In the genomic region with DNA sequence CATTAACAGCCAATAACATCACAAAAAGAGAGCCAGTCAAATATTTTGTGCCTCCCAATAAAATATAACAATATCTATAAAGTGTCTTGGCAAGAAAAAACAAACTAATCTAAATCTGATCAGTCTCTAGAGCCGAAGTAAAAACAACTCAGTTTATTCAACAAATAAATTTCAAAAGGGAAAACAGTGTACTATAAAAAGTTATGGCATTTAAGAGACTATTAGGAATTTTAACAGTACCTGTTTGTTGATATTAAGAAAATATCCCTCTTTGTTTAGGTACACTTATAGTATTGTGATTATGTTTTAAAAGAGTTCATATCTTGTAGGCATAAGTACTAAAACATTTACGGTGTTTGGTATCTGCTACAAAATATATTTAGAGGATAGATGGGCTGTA, we compare ENCODE assay signal across 1 cellular context.
TF ChIP-seq lines count a peak whose summit lies in the region.

No MANE protein-coding gene starts in this region.

TF ChIP-seq in SK-N-SH treated with all-trans-retinoic acid at 6 μM for 48 hours, 23 proteins besides CTCF, POLR2A, EP300 and RAD21 (continued from another document):
- TF ChIP-seq PATZ1 (CRISPR knock-in tag; IDR thresholded peaks at IDR 0.05; ENCODE audit: borderline replicate concordance) (no peak), BACH2 (CRISPR knock-in tag; IDR thresholded peaks at IDR 0.05; ENCODE audit: borderline replicate concordance) (no peak), ZFP30 (CRISPR knock-in tag; IDR thresholded peaks at IDR 0.05) (no peak)
- TF ChIP-seq, protein P1, sequence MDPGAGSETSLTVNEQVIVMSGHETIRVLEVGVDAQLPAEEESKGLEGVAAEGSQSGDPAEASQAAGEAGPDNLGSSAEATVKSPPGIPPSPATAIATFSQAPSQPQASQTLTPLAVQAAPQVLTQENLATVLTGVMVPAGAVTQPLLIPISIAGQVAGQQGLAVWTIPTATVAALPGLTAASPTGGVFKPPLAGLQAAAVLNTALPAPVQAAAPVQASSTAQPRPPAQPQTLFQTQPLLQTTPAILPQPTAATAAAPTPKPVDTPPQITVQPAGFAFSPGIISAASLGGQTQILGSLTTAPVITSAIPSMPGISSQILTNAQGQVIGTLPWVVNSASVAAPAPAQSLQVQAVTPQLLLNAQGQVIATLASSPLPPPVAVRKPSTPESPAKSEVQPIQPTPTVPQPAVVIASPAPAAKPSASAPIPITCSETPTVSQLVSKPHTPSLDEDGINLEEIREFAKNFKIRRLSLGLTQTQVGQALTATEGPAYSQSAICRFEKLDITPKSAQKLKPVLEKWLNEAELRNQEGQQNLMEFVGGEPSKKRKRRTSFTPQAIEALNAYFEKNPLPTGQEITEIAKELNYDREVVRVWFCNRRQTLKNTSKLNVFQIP (CRISPR knock-in tag; IDR thresholded peaks at IDR 0.05; ENCODE audit: borderline replicate concordance, low read depth): no peak
TF ChIP-seq in SK-N-SH treated with all-trans-retinoic acid at 6 μM for 48 hours: peak in this region for 0.
